Comparison of ENCODE assay signal across 31 cellular contexts in the genomic region with DNA sequence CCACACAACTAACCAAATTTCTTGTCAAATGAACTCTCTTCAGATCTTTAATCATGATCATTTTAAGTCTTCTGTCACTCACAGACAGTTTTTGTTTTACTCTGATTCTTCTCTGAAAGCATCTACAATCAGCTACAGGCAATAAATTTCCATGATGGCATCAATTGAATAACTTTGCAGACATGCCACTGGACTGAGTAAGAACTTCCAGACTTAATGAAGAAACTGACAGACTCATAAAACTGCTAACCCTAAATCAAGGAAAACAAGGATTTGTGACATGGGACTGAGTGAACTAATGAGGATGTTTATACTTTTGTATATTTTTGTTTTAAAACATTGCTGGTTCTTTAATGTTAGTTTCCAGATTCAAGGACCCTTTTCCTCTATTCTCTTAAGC. TPM values are rescaled to one million over a fixed set of nuclear protein-coding genes. Genes with fewer than 3 reads are reported as not detected.
DNase-seq lines count a peak whose midpoint lies in the region; ATAC-seq, FAIRE-seq and TF ChIP-seq lines count a peak whose summit lies in the region.
"Had no signal": no experiment of that assay in that cellular context is flagged by ENCODE, and none has a peak within 500 bp of the region (broad histone marks: within the 10 kb centered on the region; RNA-seq: fewer than 3 reads in every experiment).

No MANE protein-coding gene starts in this region.

- H3K4me3 Mint-ChIP-seq in mesothelial cell of epicardium: no peak overlapping the region

- no peaks in the 10 kb centered on the region for H3K9me3 ChIP-seq in pancreas
- no peaks in the 10 kb centered on the region for H3K9me3 ChIP-seq in right atrium auricular region

- no peaks in the 10 kb centered on the region for H3K36me3 Mint-ChIP-seq in mesothelial cell of epicardium

- ATAC-seq in pancreas: no peak
- ATAC-seq: HepG2, K562 had no signal

- peak; percentile 59 for FAIRE-seq in pancreas (lab: Jason Lieb, UNC)
- FAIRE-seq: HepG2, K562 had no signal

- H3K27me3 ChIP-seq in pancreas (no peaks in the 10 kb centered on the region), right atrium auricular region (no peaks in the 10 kb centered on the region)

- intact Hi-C loops in pancreas (cut with DNase I): no loop called here

- H3K4me1 Mint-ChIP-seq in mesothelial cell of epicardium: peaks cover 14% of the 10 kb centered on the region

- H3K27ac Mint-ChIP-seq in mesothelial cell of epicardium: no peak overlapping the region

- H3K9me3 Mint-ChIP-seq in mesothelial cell of epicardium: peaks cover 32% of the 10 kb centered on the region

- H3K36me3 ChIP-seq in pancreas (no peaks in the 10 kb centered on the region), right atrium auricular region (no peaks in the 10 kb centered on the region)

- no peak overlapping the region for H3K4me3 ChIP-seq in AG10803 (ENCODE audit: low read length)
- no peak overlapping the region for H3K4me3 ChIP-seq in fibroblast of villous mesenchyme (ENCODE audit: low read depth, low read length)
- no peak overlapping the region for H3K4me3 ChIP-seq in pancreas
- no peak overlapping the region for H3K4me3 ChIP-seq in right atrium auricular region
- H3K4me3 ChIP-seq: K562 had no signal

- TF ChIP-seq CTCF in AG10803 (conservative IDR thresholded peaks at IDR 0.05; ENCODE audit: low read length) (no peak), fibroblast of villous mesenchyme (IDR thresholded peaks at IDR 0.05; ENCODE audit: insufficient read depth, low read depth, low read length) (no peak), pancreas (IDR thresholded peaks at IDR 0.05) (no peak), mesothelial cell of epicardium (IDR thresholded peaks at IDR 0.05; ENCODE audit: unreplicated experiment) (no peak), right atrium auricular region (IDR thresholded peaks at IDR 0.05) (no peak)

- no peak overlapping the region for H3K27ac ChIP-seq in pancreas
- no peak overlapping the region for H3K27ac ChIP-seq in right atrium auricular region
- H3K27ac ChIP-seq: 22Rv1 had no signal

- DNase-seq in AG10803 (ENCODE audit: low read depth) (peak; percentile 5), M059J (ENCODE audit: low read depth) (peak; percentile 29), fibroblast of villous mesenchyme (ENCODE audit: low read depth) (peak; percentile 34), pancreas (no peak), A172 (ENCODE audit: low spot score) (no peak), mesothelial cell of epicardium (ENCODE audit: low spot score in 2 of 2, unreplicated experiment in 2 of 2) (no peak), right atrium auricular region (ENCODE audit: low spot score) (no peak), NCI-H1092 treated with DMSO at 0.1 percent for 48 hours (lab: John Stamatoyannopoulos, UW) (no peak)
- DNase-seq: ACHN; Calu3; DND-41; Kasumi-1; MV-4-11; NCI-H1105 treated with DMSO at 0.1 percent for 48 hours; NCI-H146; NCI-H2029; NCI-H446 treated with DMSO at 0.1 percent for 48 hours; NCI-H526; NCI-H82; NK-92 treated with Interleukin-12 subunit alpha and Interleukin-12 subunit beta, amount 100 ng/mL, for 24 hours; RPMI8226; SHP77 had no signal

- no peaks in the 10 kb centered on the region for H3K27me3 Mint-ChIP-seq in mesothelial cell of epicardium (ENCODE audit: low read depth)

- no peaks in the 10 kb centered on the region for H3K4me1 ChIP-seq in pancreas
- no peaks in the 10 kb centered on the region for H3K4me1 ChIP-seq in right atrium auricular region

RNA-seq across cellular contexts. Expression of a gene that starts 5.5 kb away (rescaled TPM):
- not detected in 2 replicates for total RNA-seq in M059J (2014; rRNA removed; shearing (Covaris generic))
- total RNA-seq in fibroblast of villous mesenchyme (not detected in 2 replicates), pancreas (not detected), mesothelial cell of epicardium (not detected in 3 replicates), right atrium auricular region (not detected)
- polyA plus RNA-seq in pancreas: not detected
- not detected in 2 replicates for total RNA-seq in A172 (2014; rRNA removed; shearing (Covaris generic))
- total RNA-seq: Calu3, G401, H4, HepG2, HT1080, K562, MCF 10A, SK-MEL-5 had no signal
- polyA plus RNA-seq: BJ, HepG2, K562 had no signal

Comparison
In these comparisons a context has a peak if more than half of its experiments do, and no peak if none do; other contexts are left out.
1. DNase-seq: peak in AG10803 (single experiment), M059J (single experiment) and fibroblast of villous mesenchyme (single experiment); none in pancreas (0 of 6), A172 (single experiment), mesothelial cell of epicardium (0 of 2), right atrium auricular region (single experiment) and NCI-H1092 treated with DMSO at 0.1 percent for 48 hours (single experiment).